25 cellular contexts compared by ENCODE assay signal in genomic region chr6:42935322-42935721, GRCh38. TPM values are rescaled to one million over a fixed set of nuclear protein-coding genes. Genes with fewer than 3 reads are reported as not detected.
DNase-seq lines count a peak whose midpoint lies in the region; ATAC-seq, FAIRE-seq and TF ChIP-seq lines count a peak whose summit lies in the region.
"Had no signal": no experiment of that assay in that cellular context is flagged by ENCODE, and none has a peak within 500 bp of the region (broad histone marks: within the 10 kb centered on the region; RNA-seq: fewer than 3 reads in every experiment).

No MANE protein-coding gene starts in this region.

- no peak for TF ChIP-seq EP300 in HepG2 (IDR thresholded peaks at IDR 0.05; ENCODE audit: low read depth in 2 of 2, low read length in 2 of 2)
- no peak for TF ChIP-seq EP300 in HepG2 (CRISPR knock-in tag; IDR thresholded peaks at IDR 0.05; ENCODE audit: borderline replicate concordance)

- no peaks in the 10 kb centered on the region for H3K27me3 Mint-ChIP-seq in activated naive CD8-positive, alpha-beta T cell treated with anti-CD3 and anti-CD28 coated beads, Interleukin-2, amount 50 U/mL, for 24 hours
- H3K27me3 Mint-ChIP-seq: CD8-positive, alpha-beta memory T cell; type B pancreatic cell had no signal

- CTCF ChIA-PET in HepG2 (lab: Yijun Ruan, JAX; ENCODE audit: low intra/inter-chr PET ratio, low total read pairs) = no interaction called here

- peak overlapping the region in 4 of 10 experiments; percentile 30 to 91 (median 71); a peak in 5 of 20 replicates for H3K4me3 ChIP-seq in BLaER1 treated with 17β-estradiol and CSF1 and Interleukin-3, amounts not matched to agents 10 nM and 100 nM
- no peak overlapping the region for H3K4me3 ChIP-seq in psoas muscle
- H3K4me3 ChIP-seq in HepG2 (replicated peaks in 1 of 3; ENCODE audit: insufficient read depth in 1 of 3, low read depth in 2 of 3, low read length in 3 of 3) = no peak overlapping the region
- H3K4me3 ChIP-seq: Peyer's patch, SK-N-MC had no signal

- H3K27ac Mint-ChIP-seq in activated naive CD8-positive, alpha-beta T cell treated with anti-CD3 and anti-CD28 coated beads, Interleukin-2, amount 50 U/mL, for 24 hours = peak overlapping the region; percentile 38
- H3K27ac Mint-ChIP-seq: activated T-helper 2 cell treated with anti-CD3 and anti-CD28 coated beads, Interferon-gamma antibody, Interleukin-2, Interleukin-4, amounts not matched to agents 10 μg/mL and 5 μg/mL and 100 μg/mL, durations not matched to agents 14 hours and 24 hours and 36 hours; nephron; type B pancreatic cell had no signal

- H3K27ac ChIP-seq in BLaER1 treated with 17β-estradiol and CSF1 and Interleukin-3, amounts not matched to agents 10 nM and 100 nM = peak overlapping the region in 9 of 11 experiments; percentile 5 to 99 (median 97); a peak in 14 of 22 replicates
- H3K27ac ChIP-seq in psoas muscle (no peak overlapping the region), HepG2 (ENCODE audit: extremely low read length, insufficient read depth, low read length) (no peak overlapping the region)
- H3K27ac ChIP-seq: SK-N-MC had no signal

- H3K4me3 Mint-ChIP-seq in activated naive CD8-positive, alpha-beta T cell treated with anti-CD3 and anti-CD28 coated beads, Interleukin-2, amount 50 U/mL, for 24 hours = no peak overlapping the region
- H3K4me3 Mint-ChIP-seq: nephron, type B pancreatic cell had no signal

- FAIRE-seq in GM12891 (lab: Jason Lieb, UNC) = no peak
- FAIRE-seq in HepG2 (lab: Jason Lieb, UNC) = no peak
- FAIRE-seq: colon, GM18507 had no signal

- H3K4me1 Mint-ChIP-seq in activated naive CD8-positive, alpha-beta T cell treated with anti-CD3 and anti-CD28 coated beads, Interleukin-2, amount 50 U/mL, for 24 hours = peaks cover 56% of the 10 kb centered on the region

- H3K27me3 ChIP-seq in BLaER1 treated with 17β-estradiol and CSF1 and Interleukin-3, amounts not matched to agents 10 nM and 100 nM = no peaks in the 10 kb centered on the region
- H3K27me3 ChIP-seq in psoas muscle (ENCODE audit: insufficient read depth in 3 of 3, low read length in 2 of 3) = no peaks in the 10 kb centered on the region
- H3K27me3 ChIP-seq in HepG2 (ENCODE audit: control insufficient read depth in 1 of 2, insufficient read depth in 2 of 2, low read length in 2 of 2) = no peaks in the 10 kb centered on the region; a peak in 1 of 5 replicates
- H3K27me3 ChIP-seq: Peyer's patch had no signal

- TF ChIP-seq POLR2A in GM12891 (IDR thresholded peaks at IDR 0.05; ENCODE audit: low read depth, low read length) = no peak
- TF ChIP-seq POLR2A in HepG2 (IDR thresholded peaks at IDR 0.05; ENCODE audit: insufficient read depth in 1 of 2, low read depth in 2 of 2, low read length in 2 of 2) = no peak

- no TSS peak for BruUV-seq in HepG2 (replicated peaks; lab: Mats Ljungman, UMichigan)

- H3K4me2 ChIP-seq in BLaER1 treated with 17β-estradiol and CSF1 and Interleukin-3, amounts not matched to agents 10 nM and 100 nM = peak overlapping the region; percentile 61 to 99 (median 93)
- no peak overlapping the region for H3K4me2 ChIP-seq in HepG2 (ENCODE audit: low read depth, low read length)

- TF ChIP-seq RAD21 in HepG2 (CRISPR knock-in tag; IDR thresholded peaks at IDR 0.05) = no peak

- 80 to 87% (median 86%) methylated on average over 7 of the region's 7 CpGs for WGBS in psoas muscle, 3 donors
- WGBS in HepG2 (ENCODE audit: low lambda C conversion rate) = 98% methylated on average over 7 of the region's 7 CpGs

- H4K20me1 ChIP-seq in BLaER1 treated with 17β-estradiol and CSF1 and Interleukin-3, amounts not matched to agents 10 nM and 100 nM = peaks cover 66 to 100% (median 97%) of the 10 kb centered on the region in 11 experiments
- H4K20me1 ChIP-seq in HepG2 (ENCODE audit: insufficient read depth, low read length) = no peaks in the 10 kb centered on the region

- no peaks in the 10 kb centered on the region for H3K9me3 Mint-ChIP-seq in activated naive CD8-positive, alpha-beta T cell treated with anti-CD3 and anti-CD28 coated beads, Interleukin-2, amount 50 U/mL, for 24 hours
- H3K9me3 Mint-ChIP-seq: activated T-helper 2 cell treated with anti-CD3 and anti-CD28 coated beads, Interferon-gamma antibody, Interleukin-2, Interleukin-4, amounts not matched to agents 10 μg/mL and 5 μg/mL and 100 μg/mL, durations not matched to agents 14 hours and 24 hours and 36 hours; CD8-positive, alpha-beta memory T cell; nephron; type B pancreatic cell had no signal

- intact Hi-C loops in psoas muscle (cut with DNase I) (no loop called here), HepG2 (cut with micrococcal nuclease; ENCODE audit: unreplicated experiment) (loop anchor here (5.0 kb wide), 1 partner anchor 33 kb away; no protein-coding TSS in a partner anchor)

- no peak overlapping the region for H2AFZ ChIP-seq in HepG2 (ENCODE audit: low read length)

- H3K9me3 ChIP-seq in BLaER1 treated with 17β-estradiol and CSF1 and Interleukin-3, amounts not matched to agents 10 nM and 100 nM (replicated peaks in 1 of 11) = no peaks in the 10 kb centered on the region
- H3K9me3 ChIP-seq in psoas muscle = no peaks in the 10 kb centered on the region
- H3K9me3 ChIP-seq in HepG2 (ENCODE audit: low read length) = no peaks in the 10 kb centered on the region
- H3K9me3 ChIP-seq: Peyer's patch had no signal

- DNase-seq in GM12891 (ENCODE audit: insufficient read length, low spot score) (no peak), NOMO-1 treated with dmso at 0.1 percent for 144 hours (lab: John Stamatoyannopoulos, UW; ENCODE audit: unreplicated experiment) (peak; percentile 10), psoas muscle (no peak), HepG2 (ENCODE audit: low spot score) (no peak), NCI-H2227 (lab: John Stamatoyannopoulos, UW; ENCODE audit: unreplicated experiment) (no peak), DMS153 treated with DMSO at 0.1 percent for 48 hours (lab: John Stamatoyannopoulos, UW; ENCODE audit: unreplicated experiment) (no peak)
- no peak for DNase-seq in activated naive CD8-positive, alpha-beta T cell treated with anti-CD3 and anti-CD28 coated beads, Interleukin-2, amount 50 U/mL, for 24 hours
- DNase-seq: CD8-positive, alpha-beta memory T cell; DMS79 treated with DMSO at 0.1 percent for 48 hours; mesendoderm; NCI-H748 treated with DMSO at 0.1 percent for 48 hours; stimulated activated naive CD4-positive, alpha-beta T cell; T1000 had no signal

- peaks cover 76 to 99% (median 89%) of the 10 kb centered on the region in 11 experiments for H3K36me3 ChIP-seq in BLaER1 treated with 17β-estradiol and CSF1 and Interleukin-3, amounts not matched to agents 10 nM and 100 nM
- H3K36me3 ChIP-seq in psoas muscle (ENCODE audit: insufficient read depth in 1 of 2, low read depth in 1 of 2) = peaks cover 3 to 53% of the 10 kb centered on the region in 2 donors
- peaks cover 15 to 41% of the 10 kb centered on the region in 2 experiments for H3K36me3 ChIP-seq in HepG2 (replicated peaks in 1 of 2; ENCODE audit: control insufficient read depth in 1 of 2, insufficient read depth in 2 of 2, low read length in 2 of 2)

- peaks cover 34% of the 10 kb centered on the region for H3K79me2 ChIP-seq in HepG2 (ENCODE audit: insufficient read depth, low read length)

- TF ChIP-seq CTCF in psoas muscle (IDR thresholded peaks at IDR 0.05) = no peak
- no peak for TF ChIP-seq CTCF in HepG2 (CRISPR knock-in tag; IDR thresholded peaks at IDR 0.05)

- POLR2A ChIA-PET in HepG2 (lab: Yijun Ruan, JAX) = no interaction called here

- H3K36me3 Mint-ChIP-seq in activated naive CD8-positive, alpha-beta T cell treated with anti-CD3 and anti-CD28 coated beads, Interleukin-2, amount 50 U/mL, for 24 hours (ENCODE audit: low read depth) = peaks cover 54% of the 10 kb centered on the region

- H3K9ac ChIP-seq in BLaER1 treated with 17β-estradiol and CSF1 and Interleukin-3, amounts not matched to agents 10 nM and 100 nM = peak overlapping the region in 10 of 11 experiments; percentile 10 to 98 (median 32); a peak in 17 of 22 replicates
- no peak overlapping the region for H3K9ac ChIP-seq in HepG2 (ENCODE audit: insufficient read depth, low read depth, low read length)

- in situ Hi-C loops in HepG2 (cut with HindIII; ENCODE audit: extremely low pct_ligation_motif_present, low pct_unique_long_range_greater_than_20kb) = no loop called here

- ATAC-seq in activated naive CD8-positive, alpha-beta T cell treated with anti-CD3 and anti-CD28 coated beads, Interleukin-2, amount 50 U/mL, for 24 hours = no peak
- no peak for ATAC-seq in psoas muscle
- ATAC-seq in HepG2 = no peak
- ATAC-seq: activated CD4-positive, CD25-positive, alpha-beta regulatory T cell treated with anti-CD3 and anti-CD28 coated beads, Interleukin-2, amount 50 U/mL, for 24 hours; HCT116 had no signal

- H3K4me1 ChIP-seq in BLaER1 treated with 17β-estradiol and CSF1 and Interleukin-3, amounts not matched to agents 10 nM and 100 nM = peaks cover 70 to 91% (median 88%) of the 10 kb centered on the region in 10 experiments
- peaks cover 6% of the 10 kb centered on the region for H3K4me1 ChIP-seq in psoas muscle
- H3K4me1 ChIP-seq in HepG2 (ENCODE audit: insufficient read depth, low read length) = peaks cover 66% of the 10 kb centered on the region

RNA-seq across cellular contexts. Expression of gene CNPY3, which starts 6.0 kb away (rescaled TPM):
- 67.4 TPM for polyA plus RNA-seq in GM12891 (2012; ENCODE audit: low read depth, missing spikeins)
- total RNA-seq in psoas muscle (10 to 100 TPM in 2 of 4 donors, 1 to 10 TPM in 2; 6.8 to 11.9 (median 9.5) TPM), HepG2 (2016; rRNA removed; fragmentation: Illumina TruSeq; extraction: Trizol) (31.4 and 60.2 TPM in 2 replicates)
- polyA plus RNA-seq in psoas muscle (10 to 100 TPM in 2 of 3 donors, 1 to 10 TPM in 1; 5.7 to 13.7 (median 10.8) TPM), HepG2 (2011; rRNA removed) (38.3 and 42.3 TPM in 2 replicates)
- 25.4 and 31.7 TPM in 2 replicates for total RNA-seq in HepG2 (2016; cell fraction: cytosol; rRNA removed; fragmentation: Illumina TruSeq; extraction: Trizol; ENCODE audit: low read depth)
- total RNA-seq in HepG2 (2016; cell fraction: insoluble cytoplasmic fraction; rRNA removed; fragmentation: Illumina TruSeq; extraction: Trizol) = 32.0 and 60.7 TPM in 2 replicates
- total RNA-seq in HepG2 (2016; cell fraction: membrane; rRNA removed; fragmentation: Illumina TruSeq; extraction: Trizol) = 38.9 and 45.0 TPM in 2 replicates
- total RNA-seq in HepG2 (2016; cell fraction: nucleus; rRNA removed; fragmentation: Illumina TruSeq; extraction: Trizol) = 42.6 and 49.4 TPM in 2 replicates
- 43.4 and 51.8 TPM in 2 replicates for polyA plus RNA-seq in HepG2 (2011; cell fraction: cytosol; rRNA removed)
- polyA plus RNA-seq in HepG2 (2011; cell fraction: nucleus; rRNA removed) = 30.8 and 35.3 TPM in 2 replicates
- polyA plus RNA-seq in HepG2 (2012) = 51.7 and 54.0 TPM in 2 replicates
- polyA plus RNA-seq in HepG2 (2016; cell fraction: cytosol; fragmentation: Illumina TruSeq; extraction: Trizol; ENCODE audit: low read depth) = 38.7 and 48.0 TPM in 2 replicates
- 35.6 and 38.7 TPM in 2 replicates for polyA plus RNA-seq in HepG2 (2016; cell fraction: insoluble cytoplasmic fraction; fragmentation: Illumina TruSeq; extraction: Trizol; ENCODE audit: low read depth)
- polyA plus RNA-seq in HepG2 (2016; cell fraction: membrane; fragmentation: Illumina TruSeq; extraction: Trizol; ENCODE audit: low read depth) = 44.3 and 50.0 TPM in 2 replicates
- 94.9 and 101 TPM in 2 replicates for polyA plus RNA-seq in HepG2 (2016; cell fraction: nucleus; fragmentation: Illumina TruSeq; extraction: Trizol; ENCODE audit: insufficient read depth, low read depth)
- polyA minus RNA-seq in HepG2 (2011; rRNA and poly(A)+ RNA removed; ENCODE audit: low replicate concordance) = 28.5 and 45.2 TPM in 2 replicates
- polyA minus RNA-seq in HepG2 (2011; cell fraction: cytosol; rRNA and poly(A)+ RNA removed) = 16.2 and 20.4 TPM in 2 replicates
- polyA minus RNA-seq in HepG2 (2011; cell fraction: nucleus; rRNA and poly(A)+ RNA removed) = 9.7 and 11.9 TPM in 2 replicates

RNA-seq across cellular contexts. Expression of gene PTCRA, which starts 19.5 kb away (rescaled TPM):
- 1.4 TPM for polyA plus RNA-seq in GM12891 (2012; ENCODE audit: low read depth, missing spikeins)
- not detected for total RNA-seq in psoas muscle
- polyA plus RNA-seq in psoas muscle = under 1 TPM in 1 of 3 donors, not detected in 2; 0.09 TPM
- total RNA-seq in HepG2 (2016; rRNA removed; fragmentation: Illumina TruSeq; extraction: Trizol) = not detected in 2 replicates
- not detected in 2 replicates for total RNA-seq in HepG2 (2016; cell fraction: cytosol; rRNA removed; fragmentation: Illumina TruSeq; extraction: Trizol; ENCODE audit: low read depth)
- total RNA-seq in HepG2 (2016; cell fraction: insoluble cytoplasmic fraction; rRNA removed; fragmentation: Illumina TruSeq; extraction: Trizol) = not detected in 2 replicates
- not detected in 2 replicates for total RNA-seq in HepG2 (2016; cell fraction: membrane; rRNA removed; fragmentation: Illumina TruSeq; extraction: Trizol)
- total RNA-seq in HepG2 (2016; cell fraction: nucleus; rRNA removed; fragmentation: Illumina TruSeq; extraction: Trizol) = not detected in 2 replicates
- polyA plus RNA-seq in HepG2 (2011; rRNA removed) = not detected in 2 replicates
- polyA plus RNA-seq in HepG2 (2011; cell fraction: cytosol; rRNA removed) = not detected in 2 replicates
- polyA plus RNA-seq in HepG2 (2011; cell fraction: nucleus; rRNA removed) = 0.12 and 0.51 TPM in 2 replicates
- polyA plus RNA-seq in HepG2 (2012) = not detected in 2 replicates
- polyA plus RNA-seq in HepG2 (2016; cell fraction: cytosol; fragmentation: Illumina TruSeq; extraction: Trizol; ENCODE audit: low read depth) = not detected in 2 replicates
- polyA plus RNA-seq in HepG2 (2016; cell fraction: insoluble cytoplasmic fraction; fragmentation: Illumina TruSeq; extraction: Trizol; ENCODE audit: low read depth) = not detected in 2 replicates
- not detected in 2 replicates for polyA plus RNA-seq in HepG2 (2016; cell fraction: membrane; fragmentation: Illumina TruSeq; extraction: Trizol; ENCODE audit: low read depth)
- not detected in 2 replicates for polyA plus RNA-seq in HepG2 (2016; cell fraction: nucleus; fragmentation: Illumina TruSeq; extraction: Trizol; ENCODE audit: insufficient read depth, low read depth)
- polyA minus RNA-seq in HepG2 (2011; rRNA and poly(A)+ RNA removed; ENCODE audit: low replicate concordance) = not detected in 2 replicates
- polyA minus RNA-seq in HepG2 (2011; cell fraction: cytosol; rRNA and poly(A)+ RNA removed) = not detected in 2 replicates
- polyA minus RNA-seq in HepG2 (2011; cell fraction: nucleus; rRNA and poly(A)+ RNA removed) = not detected in 2 replicates
- total RNA-seq: activated T-helper 2 cell treated with anti-CD3 and anti-CD28 coated beads, Interferon-gamma antibody, Interleukin-2, Interleukin-4, amounts not matched to agents 10 μg/mL and 5 μg/mL and 100 μg/mL, durations not matched to agents 14 hours and 24 hours and 36 hours; CD8-positive, alpha-beta memory T cell; glomerular endothelial cell; Peyer's patch had no signal
- polyA plus RNA-seq: AG04450; CD8-positive, alpha-beta memory T cell had no signal

RNA-seq across cellular contexts. Expression of gene GNMT, which starts 25.2 kb away (rescaled TPM):
- polyA plus RNA-seq in GM12891 (2012; ENCODE audit: low read depth, missing spikeins) = 0.26 TPM
- under 1 TPM in 3 of 4 donors, not detected in 1; 0.34 to 0.74 (median 0.43) TPM for total RNA-seq in psoas muscle
- polyA plus RNA-seq in psoas muscle = under 1 TPM; 0.09 to 0.21 (median 0.12) TPM
- 7.0 and 7.3 TPM in 2 replicates for total RNA-seq in HepG2 (2016; rRNA removed; fragmentation: Illumina TruSeq; extraction: Trizol)
- 3.1 and 3.3 TPM in 2 replicates for total RNA-seq in HepG2 (2016; cell fraction: cytosol; rRNA removed; fragmentation: Illumina TruSeq; extraction: Trizol; ENCODE audit: low read depth)
- total RNA-seq in HepG2 (2016; cell fraction: insoluble cytoplasmic fraction; rRNA removed; fragmentation: Illumina TruSeq; extraction: Trizol) = 6.8 and 9.0 TPM in 2 replicates
- total RNA-seq in HepG2 (2016; cell fraction: membrane; rRNA removed; fragmentation: Illumina TruSeq; extraction: Trizol) = 3.4 and 3.5 TPM in 2 replicates
- 3.4 and 3.9 TPM in 2 replicates for total RNA-seq in HepG2 (2016; cell fraction: nucleus; rRNA removed; fragmentation: Illumina TruSeq; extraction: Trizol)
- polyA plus RNA-seq in HepG2 (2011; rRNA removed) = 2.8 and 3.8 TPM in 2 replicates
- polyA plus RNA-seq in HepG2 (2011; cell fraction: cytosol; rRNA removed) = 4.4 and 5.1 TPM in 2 replicates
- polyA plus RNA-seq in HepG2 (2011; cell fraction: nucleus; rRNA removed) = 3.3 and 3.5 TPM in 2 replicates
- 1.8 and 3.1 TPM in 2 replicates for polyA plus RNA-seq in HepG2 (2012)
- polyA plus RNA-seq in HepG2 (2016; cell fraction: cytosol; fragmentation: Illumina TruSeq; extraction: Trizol; ENCODE audit: low read depth) = 2.8 and 3.0 TPM in 2 replicates
- polyA plus RNA-seq in HepG2 (2016; cell fraction: insoluble cytoplasmic fraction; fragmentation: Illumina TruSeq; extraction: Trizol; ENCODE audit: low read depth) = 7.2 and 7.5 TPM in 2 replicates
- polyA plus RNA-seq in HepG2 (2016; cell fraction: membrane; fragmentation: Illumina TruSeq; extraction: Trizol; ENCODE audit: low read depth) = 2.2 and 2.4 TPM in 2 replicates
- polyA plus RNA-seq in HepG2 (2016; cell fraction: nucleus; fragmentation: Illumina TruSeq; extraction: Trizol; ENCODE audit: insufficient read depth, low read depth) = 6.3 and 6.4 TPM in 2 replicates
- 0.33 and 2.7 TPM in 2 replicates for polyA minus RNA-seq in HepG2 (2011; rRNA and poly(A)+ RNA removed; ENCODE audit: low replicate concordance)
- 0.79 and 1.4 TPM in 2 replicates for polyA minus RNA-seq in HepG2 (2011; cell fraction: cytosol; rRNA and poly(A)+ RNA removed)
- polyA minus RNA-seq in HepG2 (2011; cell fraction: nucleus; rRNA and poly(A)+ RNA removed) = 0.52 and 0.62 TPM in 2 replicates
- total RNA-seq: glomerular endothelial cell had no signal
- polyA plus RNA-seq: CD8-positive, alpha-beta memory T cell had no signal

RNA-seq across cellular contexts. Expression of gene PEX6, which starts 43.7 kb away (rescaled TPM):
- 6.4 TPM for polyA plus RNA-seq in GM12891 (2012; ENCODE audit: low read depth, missing spikeins)
- 10 to 100 TPM; 15.4 to 37.4 (median 25.8) TPM for total RNA-seq in psoas muscle
- 10 to 100 TPM; 12.0 to 37.8 (median 16.5) TPM for polyA plus RNA-seq in psoas muscle
- 3.6 and 5.1 TPM in 2 replicates for total RNA-seq in HepG2 (2016; rRNA removed; fragmentation: Illumina TruSeq; extraction: Trizol)
- total RNA-seq in HepG2 (2016; cell fraction: cytosol; rRNA removed; fragmentation: Illumina TruSeq; extraction: Trizol; ENCODE audit: low read depth) = 0.61 and 1.2 TPM in 2 replicates
- total RNA-seq in HepG2 (2016; cell fraction: insoluble cytoplasmic fraction; rRNA removed; fragmentation: Illumina TruSeq; extraction: Trizol) = 2.9 and 4.9 TPM in 2 replicates
- total RNA-seq in HepG2 (2016; cell fraction: membrane; rRNA removed; fragmentation: Illumina TruSeq; extraction: Trizol) = 2.1 TPM in 2 replicates
- total RNA-seq in HepG2 (2016; cell fraction: nucleus; rRNA removed; fragmentation: Illumina TruSeq; extraction: Trizol) = 5.5 and 5.6 TPM in 2 replicates
- 6.7 and 8.5 TPM in 2 replicates for polyA plus RNA-seq in HepG2 (2011; rRNA removed)
- polyA plus RNA-seq in HepG2 (2011; cell fraction: cytosol; rRNA removed) = 5.0 and 6.5 TPM in 2 replicates
- 46.4 and 54.7 TPM in 2 replicates for polyA plus RNA-seq in HepG2 (2011; cell fraction: nucleus; rRNA removed)
- polyA plus RNA-seq in HepG2 (2012) = 8.5 and 12.2 TPM in 2 replicates
- 0.38 and 0.54 TPM in 2 replicates for polyA plus RNA-seq in HepG2 (2016; cell fraction: cytosol; fragmentation: Illumina TruSeq; extraction: Trizol; ENCODE audit: low read depth)
- 2.3 and 3.1 TPM in 2 replicates for polyA plus RNA-seq in HepG2 (2016; cell fraction: insoluble cytoplasmic fraction; fragmentation: Illumina TruSeq; extraction: Trizol; ENCODE audit: low read depth)
- polyA plus RNA-seq in HepG2 (2016; cell fraction: membrane; fragmentation: Illumina TruSeq; extraction: Trizol; ENCODE audit: low read depth) = 1.00 and 1.0 TPM in 2 replicates
- polyA plus RNA-seq in HepG2 (2016; cell fraction: nucleus; fragmentation: Illumina TruSeq; extraction: Trizol; ENCODE audit: insufficient read depth, low read depth) = 8.5 and 8.9 TPM in 2 replicates
- polyA minus RNA-seq in HepG2 (2011; rRNA and poly(A)+ RNA removed; ENCODE audit: low replicate concordance) = 13.3 and 14.3 TPM in 2 replicates
- 4.7 and 7.1 TPM in 2 replicates for polyA minus RNA-seq in HepG2 (2011; cell fraction: cytosol; rRNA and poly(A)+ RNA removed)
- polyA minus RNA-seq in HepG2 (2011; cell fraction: nucleus; rRNA and poly(A)+ RNA removed) = 7.8 and 8.2 TPM in 2 replicates

RNA-seq across cellular contexts. Expression of gene PPP2R5D, which starts 49.0 kb away (rescaled TPM):
- polyA plus RNA-seq in GM12891 (2012; ENCODE audit: low read depth, missing spikeins) = 19.7 TPM
- total RNA-seq in psoas muscle (10 to 100 TPM; 25.9 to 36.4 (median 31.0) TPM), HepG2 (2016; rRNA removed; fragmentation: Illumina TruSeq; extraction: Trizol) (55.6 and 60.4 TPM in 2 replicates)
- polyA plus RNA-seq in psoas muscle (10 to 100 TPM; 25.6 to 46.7 (median 27.1) TPM), HepG2 (2011; rRNA removed) (39.4 and 53.7 TPM in 2 replicates)
- 8.7 and 10.0 TPM in 2 replicates for total RNA-seq in HepG2 (2016; cell fraction: cytosol; rRNA removed; fragmentation: Illumina TruSeq; extraction: Trizol; ENCODE audit: low read depth)
- total RNA-seq in HepG2 (2016; cell fraction: insoluble cytoplasmic fraction; rRNA removed; fragmentation: Illumina TruSeq; extraction: Trizol) = 50.4 and 57.8 TPM in 2 replicates
- total RNA-seq in HepG2 (2016; cell fraction: membrane; rRNA removed; fragmentation: Illumina TruSeq; extraction: Trizol) = 26.0 and 26.2 TPM in 2 replicates
- total RNA-seq in HepG2 (2016; cell fraction: nucleus; rRNA removed; fragmentation: Illumina TruSeq; extraction: Trizol) = 32.7 and 35.1 TPM in 2 replicates
- 41.3 and 44.3 TPM in 2 replicates for polyA plus RNA-seq in HepG2 (2011; cell fraction: cytosol; rRNA removed)
- 50.5 and 51.8 TPM in 2 replicates for polyA plus RNA-seq in HepG2 (2011; cell fraction: nucleus; rRNA removed)
- 34.9 and 36.8 TPM in 2 replicates for polyA plus RNA-seq in HepG2 (2012)
- 7.3 and 8.1 TPM in 2 replicates for polyA plus RNA-seq in HepG2 (2016; cell fraction: cytosol; fragmentation: Illumina TruSeq; extraction: Trizol; ENCODE audit: low read depth)
- polyA plus RNA-seq in HepG2 (2016; cell fraction: insoluble cytoplasmic fraction; fragmentation: Illumina TruSeq; extraction: Trizol; ENCODE audit: low read depth) = 57.4 and 66.7 TPM in 2 replicates
- polyA plus RNA-seq in HepG2 (2016; cell fraction: membrane; fragmentation: Illumina TruSeq; extraction: Trizol; ENCODE audit: low read depth) = 15.9 and 19.4 TPM in 2 replicates
- 64.1 and 68.3 TPM in 2 replicates for polyA plus RNA-seq in HepG2 (2016; cell fraction: nucleus; fragmentation: Illumina TruSeq; extraction: Trizol; ENCODE audit: insufficient read depth, low read depth)
- 93.1 and 95.5 TPM in 2 replicates for polyA minus RNA-seq in HepG2 (2011; rRNA and poly(A)+ RNA removed; ENCODE audit: low replicate concordance)
- 33.1 and 38.4 TPM in 2 replicates for polyA minus RNA-seq in HepG2 (2011; cell fraction: cytosol; rRNA and poly(A)+ RNA removed)
- polyA minus RNA-seq in HepG2 (2011; cell fraction: nucleus; rRNA and poly(A)+ RNA removed) = 16.5 and 18.2 TPM in 2 replicates

Comparison
In these comparisons a context has a peak if more than half of its experiments do, and no peak if none do; other contexts are left out.
1. H3K27ac ChIP-seq: peak in BLaER1 treated with 17β-estradiol and CSF1 and Interleukin-3, amounts not matched to agents 10 nM and 100 nM (9 of 11); none in psoas muscle (single experiment) and HepG2 (single experiment).